In genomic region chr17:11705111-11705510, GRCh38 we compare ENCODE assay signal across 1 cellular context.
A peak's percentile ranks its signal among the peaks of the same experiment; 100 is the strongest.
TF ChIP-seq lines count a peak whose summit lies in the region.

No MANE protein-coding gene starts in this region.

TF ChIP-seq in HepG2, 621 proteins besides CTCF, POLR2A, EP300 and RAD21 (continued from another document and continues in another):
- TF ChIP-seq AKNA (CRISPR knock-in tag; IDR thresholded peaks at IDR 0.05; ENCODE audit: borderline replicate concordance), result no peak
- peak; percentile 32; the same call in 1 of the 2 replicates for TF ChIP-seq FOSL2 (CRISPR knock-in tag; IDR thresholded peaks at IDR 0.05)
- no peak for TF ChIP-seq IKZF5 (CRISPR knock-in tag; IDR thresholded peaks at IDR 0.05)
- no peak for TF ChIP-seq LCORL (IDR thresholded peaks at IDR 0.05)
- no peak for TF ChIP-seq LCORL (CRISPR knock-in tag; IDR thresholded peaks at IDR 0.05)
- peak; percentile 100 for TF ChIP-seq IRF2 (CRISPR knock-in tag; IDR thresholded peaks at IDR 0.05)
- TF ChIP-seq SOX13 (IDR thresholded peaks at IDR 0.05), result no peak
- no peak for TF ChIP-seq SOX13 (CRISPR knock-in tag; conservative IDR thresholded peaks at IDR 0.05 in 1 of 2, IDR thresholded peaks at IDR 0.05 in 1 of 2)
- TF ChIP-seq PBX3 (CRISPR knock-in tag; IDR thresholded peaks at IDR 0.05; ENCODE audit: borderline replicate concordance), result no peak
- TF ChIP-seq MED8 (CRISPR knock-in tag; IDR thresholded peaks at IDR 0.05; ENCODE audit: insufficient replicate concordance), result no peak
- TF ChIP-seq FOXA3 (CRISPR knock-in tag; IDR thresholded peaks at IDR 0.05), result peak; percentile 16; the same call in 1 of the 2 replicates
- TF ChIP-seq ZBTB8A (CRISPR knock-in tag; IDR thresholded peaks at IDR 0.05; ENCODE audit: borderline replicate concordance, low read depth), result no peak
- peak; percentile 76 for TF ChIP-seq PBX2 (CRISPR knock-in tag; IDR thresholded peaks at IDR 0.05)
- TF ChIP-seq SAP130 (CRISPR knock-in tag; IDR thresholded peaks at IDR 0.05; ENCODE audit: low read depth), result 0 out of 2 replicates have a peak, but pooled peaks have one; percentile 46
- TF ChIP-seq CCDC6 (CRISPR knock-in tag; IDR thresholded peaks at IDR 0.05), result no peak
- no peak for TF ChIP-seq NR2F2 (IDR thresholded peaks at IDR 0.05; ENCODE audit: borderline replicate concordance, low read depth)
- peak; percentile 8 to 19; a peak in 1 of 4 replicates for TF ChIP-seq MAFK (conservative IDR thresholded peaks at IDR 0.05 in 1 of 2, IDR thresholded peaks at IDR 0.05 in 1 of 2; ENCODE audit: low read length in 2 of 2)
- no peak for TF ChIP-seq ZBTB1 (CRISPR knock-in tag; IDR thresholded peaks at IDR 0.05; ENCODE audit: borderline replicate concordance)
- TF ChIP-seq SALL1 (CRISPR knock-in tag; IDR thresholded peaks at IDR 0.05), result peak; percentile 33; the same call in 1 of the 2 replicates
- peak; percentile 28; the same call in 1 of the 2 replicates for TF ChIP-seq EHMT2 (IDR thresholded peaks at IDR 0.05; ENCODE audit: borderline replicate concordance, low read depth, low read length)
- TF ChIP-seq PCBP2 (optimal IDR thresholded peaks at IDR 0.05; ENCODE audit: low read depth, low read length, poor library complexity, severe bottlenecking), result no peak
- TF ChIP-seq ZSCAN5A (CRISPR knock-in tag; IDR thresholded peaks at IDR 0.05; ENCODE audit: borderline replicate concordance), result no peak
- no peak for TF ChIP-seq ZNF234 (CRISPR knock-in tag; conservative IDR thresholded peaks at IDR 0.05)
- TF ChIP-seq ZNF207 (IDR thresholded peaks at IDR 0.05; ENCODE audit: borderline replicate concordance), result no peak
- TF ChIP-seq TFAP4 (IDR thresholded peaks at IDR 0.05; ENCODE audit: borderline replicate concordance, low read depth), result 0 out of 2 replicates have a peak, but pooled peaks have one; percentile 26
- no peak for TF ChIP-seq TCF12 (IDR thresholded peaks at IDR 0.05)
- no peak for TF ChIP-seq TCF12 (CRISPR knock-in tag; IDR thresholded peaks at IDR 0.05)
- TF ChIP-seq NFKBIZ (CRISPR knock-in tag; IDR thresholded peaks at IDR 0.05), result no peak
- TF ChIP-seq SPEN (CRISPR knock-in tag; IDR thresholded peaks at IDR 0.05; ENCODE audit: low read depth), result peak; percentile 24; the same call in 1 of the 2 replicates
- peak; percentile 49; the same call in 1 of the 2 replicates for TF ChIP-seq MAFF (IDR thresholded peaks at IDR 0.05; ENCODE audit: low read depth, low read length)
- TF ChIP-seq TBX2 (CRISPR knock-in tag; IDR thresholded peaks at IDR 0.05; ENCODE audit: borderline replicate concordance), result peak; percentile 25; the same call in 1 of the 2 replicates
- TF ChIP-seq ZNF256 (CRISPR knock-in tag; conservative IDR thresholded peaks at IDR 0.05), result no peak
- TF ChIP-seq IRF1 (CRISPR knock-in tag; IDR thresholded peaks at IDR 0.05; ENCODE audit: low read depth), result peak; percentile 96; the same call in 1 of the 2 replicates
- TF ChIP-seq ARID5B (CRISPR knock-in tag; IDR thresholded peaks at IDR 0.05), result 0 out of 2 replicates have a peak, but pooled peaks have one; percentile 17
- peak; percentile 46; the same call in 1 of the 2 replicates for TF ChIP-seq PAXIP1 (CRISPR knock-in tag; conservative IDR thresholded peaks at IDR 0.05)
- no peak for TF ChIP-seq ZMAT5 (CRISPR knock-in tag; IDR thresholded peaks at IDR 0.05; ENCODE audit: borderline replicate concordance, low read depth)
- TF ChIP-seq ATF7 (IDR thresholded peaks at IDR 0.05), result no peak
- no peak for TF ChIP-seq ATF7 (CRISPR knock-in tag; IDR thresholded peaks at IDR 0.05)
- TF ChIP-seq ZBTB14 (CRISPR knock-in tag; IDR thresholded peaks at IDR 0.05), result no peak
